18 cellular contexts compared by ENCODE assay signal in genomic region chr1:3983181-3983580, GRCh38.
"Had no signal": no experiment of that assay in that cellular context is flagged by ENCODE, and none has a peak within 500 bp of the region (broad histone marks: within the 10 kb centered on the region; RNA-seq: fewer than 3 reads in every experiment).

No MANE protein-coding gene starts in this region.

- DNase-seq: IMR-90, Karpas-422, KG1, MM.1S, NCI-H1092 treated with DMSO at 0.1 percent for 48 hours, NCI-H1436, NCI-H187, NCI-H2029, NCI-H2081 treated with DMSO at 0.1 percent for 48 hours, NCI-H2227 treated with DMSO at 0.1 percent for 48 hours, NCI-H524, NCI-H526 treated with DMSO at 0.1 percent for 48 hours, NCI-H748 treated with DMSO at 0.1 percent for 48 hours, RPMI8226, SHP77, SK-N-SH, SW 1271 had no signal

- H3K9me3 ChIP-seq: SK-N-SH had no signal

- H3K9ac ChIP-seq: SK-N-SH had no signal

- ATAC-seq: HepG2 had no signal
